10 cellular contexts compared by ENCODE assay signal in the genomic region with DNA sequence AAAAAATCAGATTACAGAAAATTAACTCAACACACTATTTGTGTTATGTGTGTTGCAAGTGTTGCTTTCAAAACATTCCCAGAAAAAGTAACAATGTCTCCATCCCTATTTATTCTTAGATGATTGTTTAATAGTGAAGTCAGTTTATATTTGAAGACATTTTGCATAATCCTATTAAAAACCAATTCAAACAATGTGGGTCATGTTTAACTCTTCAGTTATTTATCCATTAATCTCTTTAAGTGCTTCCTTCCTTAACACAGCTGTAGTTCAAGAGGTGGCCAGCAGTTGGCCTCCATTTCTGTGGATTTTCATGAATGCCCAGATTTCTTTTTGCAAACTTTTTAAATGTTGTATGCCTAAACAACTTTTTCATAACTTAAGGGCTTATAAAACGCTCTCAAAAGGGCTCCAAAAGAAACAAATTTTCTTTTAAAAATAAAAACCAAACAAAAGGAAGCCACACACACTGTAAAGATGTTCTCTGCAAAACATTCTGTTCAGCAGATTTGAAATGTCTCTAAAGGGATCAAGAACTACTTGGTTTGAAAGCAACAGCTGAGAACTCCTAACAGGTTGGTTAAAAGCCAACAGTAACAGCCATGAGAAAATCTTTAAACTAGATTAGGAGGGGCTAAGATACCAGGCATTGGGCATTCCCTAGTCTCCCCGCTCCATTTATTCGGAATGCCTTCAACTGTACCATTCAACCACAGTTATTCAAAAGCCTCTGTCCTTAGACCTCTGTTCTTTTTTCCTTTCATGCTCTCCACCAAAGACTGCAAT.
DNase-seq lines count a peak whose midpoint lies in the region; ATAC-seq and TF ChIP-seq lines count a peak whose summit lies in the region.
"Had no signal": no experiment of that assay in that cellular context is flagged by ENCODE, and none has a peak within 500 bp of the region (broad histone marks: within the 10 kb centered on the region; RNA-seq: fewer than 3 reads in every experiment).

No MANE protein-coding gene starts in this region.

- H3K36me3 ChIP-seq in Panc1 (ENCODE audit: control insufficient read depth, insufficient read depth, low read length) = no peaks in the 10 kb centered on the region; the same call in 1 of the 2 replicates
- no peaks in the 10 kb centered on the region for H3K36me3 ChIP-seq in fibroblast of lung (ENCODE audit: control insufficient read depth, insufficient read depth, low read length)
- peaks cover 0 to 26% (median 0%) of the 10 kb centered on the region in 6 donors for H3K36me3 ChIP-seq in spleen
- peaks cover 0 to 6% of the 10 kb centered on the region in 2 donors for H3K36me3 ChIP-seq in gastrocnemius medialis

- TF ChIP-seq POLR2A in spleen (IDR thresholded peaks at IDR 0.05) (no peak), gastrocnemius medialis (IDR thresholded peaks at IDR 0.05) (no peak)

- WGBS in spleen, 5 donors = 78 to 88% (median 85%) methylated on average over 3 of the region's 3 CpGs

- H3K9me3 ChIP-seq in Panc1 (ENCODE audit: control insufficient read depth, insufficient read depth, low read depth, low read length) (no peaks in the 10 kb centered on the region; the same call in 1 of the 2 replicates), fibroblast of lung (ENCODE audit: control insufficient read depth, insufficient read depth, low read depth, low read length) (no peaks in the 10 kb centered on the region), spleen (peaks cover 0 to 10% (median 2%) of the 10 kb centered on the region in 8 donors), gastrocnemius medialis (no peaks in the 10 kb centered on the region)

- in situ Hi-C loops in Panc1 (cut with HindIII; ENCODE audit: low pct_unique_long_range_greater_than_20kb, low sequenced_read_pairs) (no loop called here), gastrocnemius medialis (cut with MboI; ENCODE audit: low sequenced_read_pairs in 4 of 4) (no loop called here)

- no peak overlapping the region for H3K4me3 ChIP-seq in Panc1 (ENCODE audit: low read depth in 2 of 2, low read length in 2 of 2)
- H3K4me3 ChIP-seq in fibroblast of lung (replicated peaks in 1 of 4; ENCODE audit: control extremely low read depth in 1 of 4, insufficient read depth in 1 of 4, low read depth in 3 of 4, low read length in 4 of 4) = no peak overlapping the region
- no peak overlapping the region for H3K4me3 ChIP-seq in spleen
- H3K4me3 ChIP-seq in gastrocnemius medialis = no peak overlapping the region

- TF ChIP-seq CTCF in GM12873 (IDR thresholded peaks at IDR 0.05; ENCODE audit: insufficient read depth, low read depth, low read length, missing control alignments) = peak; percentile 35
- peak; percentile 35; the same call in 1 of the 2 replicates for TF ChIP-seq CTCF in Panc1 (IDR thresholded peaks at IDR 0.05)
- peak; percentile 51 to 57 for TF ChIP-seq CTCF in fibroblast of lung (conservative IDR thresholded peaks at IDR 0.05 in 1 of 2, IDR thresholded peaks at IDR 0.05 in 1 of 2; ENCODE audit: low read depth in 1 of 2, low read length in 2 of 2)
- TF ChIP-seq CTCF in spleen (IDR thresholded peaks at IDR 0.05 in 8 of 11, conservative IDR thresholded peaks at IDR 0.05 in 3 of 11) = peak in 7 of 11 experiments; percentile 23 to 45 (median 36)
- TF ChIP-seq CTCF in natural killer cell (IDR thresholded peaks at IDR 0.05) = no peak
- TF ChIP-seq CTCF in gastrocnemius medialis (IDR thresholded peaks at IDR 0.05 in 4 of 5, conservative IDR thresholded peaks at IDR 0.05 in 1 of 5) = no peak

- CTCF ChIA-PET in Panc1 (lab: Charles Lee) = no interaction called here

- no peaks in the 10 kb centered on the region for H3K27me3 ChIP-seq in Panc1 (ENCODE audit: control insufficient read depth, insufficient read depth, low read length)
- no peaks in the 10 kb centered on the region for H3K27me3 ChIP-seq in fibroblast of lung (ENCODE audit: control insufficient read depth, insufficient read depth, low read length)
- no peaks in the 10 kb centered on the region for H3K27me3 ChIP-seq in spleen (replicated peaks in 1 of 7)
- no peaks in the 10 kb centered on the region for H3K27me3 ChIP-seq in gastrocnemius medialis

- no peak overlapping the region for H3K4me3 Mint-ChIP-seq in natural killer cell
- H3K4me3 Mint-ChIP-seq: activated T-cell treated with anti-CD3 and anti-CD28 coated beads, Interleukin-2, amount 50 U/mL, for 4 hours had no signal

- intact Hi-C loops in Panc1 (cut with micrococcal nuclease; ENCODE audit: unreplicated experiment) (no loop called here), spleen (cut with DNase I; ENCODE audit: low total_unique reads) (no loop called here), natural killer cell (cut with micrococcal nuclease) (no loop called here), gastrocnemius medialis (cut with DNase I; ENCODE audit: low total_unique reads) (no loop called here)

- ATAC-seq in Panc1 (no peak), natural killer cell (no peak), HG03460 (IDR thresholded peaks at IDR 0.05; ENCODE audit: unreplicated experiment) (no peak), gastrocnemius medialis (no peak)
- ATAC-seq: activated T-cell treated with anti-CD3 and anti-CD28 coated beads, Interleukin-2, amount 50 U/mL, for 4 hours had no signal

- no peak overlapping the region for H3K27ac Mint-ChIP-seq in natural killer cell

- H3K4me2 ChIP-seq in fibroblast of lung (ENCODE audit: extremely low read depth, insufficient read depth, low read length) = no peak overlapping the region

- no peak overlapping the region for H3K9ac ChIP-seq in fibroblast of lung (ENCODE audit: insufficient read depth, low read length)

- POLR2A ChIA-PET in Panc1 (lab: Charles Lee) = no interaction called here

- H3K4me1 ChIP-seq in Panc1 (ENCODE audit: control insufficient read depth, insufficient read depth, low read length) = no peaks in the 10 kb centered on the region
- peaks cover 6% of the 10 kb centered on the region for H3K4me1 ChIP-seq in fibroblast of lung (ENCODE audit: control insufficient read depth, extremely low read depth, insufficient read depth, low read length)
- peaks cover 5 to 14% (median 9%) of the 10 kb centered on the region in 6 donors for H3K4me1 ChIP-seq in spleen
- H3K4me1 ChIP-seq in gastrocnemius medialis = peaks cover 3 to 10% of the 10 kb centered on the region in 2 donors

- no peak overlapping the region for H2AFZ ChIP-seq in fibroblast of lung (ENCODE audit: low read length)

- H3K27me3 Mint-ChIP-seq in natural killer cell (ENCODE audit: low read depth in 2 of 2) = no peaks in the 10 kb centered on the region

- no TSS peak for BruUV-seq in Panc1 (replicated peaks; lab: Mats Ljungman, UMichigan)

- no peaks in the 10 kb centered on the region for H3K9me3 Mint-ChIP-seq in natural killer cell

- H3K4me1 Mint-ChIP-seq in natural killer cell = peaks cover 0 to 11% of the 10 kb centered on the region in 2 donors

- H4K20me1 ChIP-seq in fibroblast of lung (ENCODE audit: control insufficient read depth, extremely low read depth, insufficient read depth, low read length) = no peaks in the 10 kb centered on the region

- H3K79me2 ChIP-seq in fibroblast of lung (ENCODE audit: control insufficient read depth, insufficient read depth, low read length) = no peaks in the 10 kb centered on the region

- DNase-seq in Panc1 (ENCODE audit: low read depth, low spot score) (no peak), fibroblast of lung (ENCODE audit: low read depth in 2 of 2) (peak; percentile 31 to 80), spleen (no peak), natural killer cell (no peak), NCI-H1092 (lab: John Stamatoyannopoulos, UW) (no peak), gastrocnemius medialis (no peak)
- DNase-seq: activated T-cell treated with anti-CD3 and anti-CD28 coated beads, Interleukin-2, amount 50 U/mL, for 4 hours; posterior cingulate gyrus had no signal

- no peaks in the 10 kb centered on the region for H3K36me3 Mint-ChIP-seq in natural killer cell

- H3K27ac ChIP-seq in Panc1 (ENCODE audit: low read length) (no peak overlapping the region), fibroblast of lung (ENCODE audit: insufficient read depth, low read length) (no peak overlapping the region), spleen (peak overlapping the region in 2 of 8 donors; percentile 12 to 14), gastrocnemius medialis (no peak overlapping the region)

Comparison
In these comparisons a context has a peak if more than half of its experiments do, and no peak if none do; other contexts are left out.
1. CTCF ChIP-seq: peak in GM12873 (single experiment), Panc1 (single experiment), fibroblast of lung (2 of 2) and spleen (7 of 11); none in natural killer cell (single experiment) and gastrocnemius medialis (0 of 5).
2. DNase-seq: peak in fibroblast of lung (2 of 2); none in Panc1 (single experiment), spleen (single experiment), natural killer cell (single experiment), NCI-H1092 (single experiment) and gastrocnemius medialis (0 of 2).